In genomic region chr9:128438343-128439109, GRCh38 we compare ENCODE assay signal across 1 cellular context.
TF ChIP-seq lines count a peak whose summit lies in the region.

No MANE protein-coding gene starts in this region.

TF ChIP-seq in GM12878, 131 proteins besides CTCF, POLR2A, EP300 and RAD21 (continued from another document and continues in another):
- TF ChIP-seq REST (IDR thresholded peaks at IDR 0.05; ENCODE audit: low read depth, low read length) (no peak), IRF5 (IDR thresholded peaks at IDR 0.05; ENCODE audit: borderline replicate concordance) (no peak), PBX3 (IDR thresholded peaks at IDR 0.05; ENCODE audit: insufficient replicate concordance, low read depth, low read length) (no peak), SP1 (IDR thresholded peaks at IDR 0.05; ENCODE audit: low read depth, low read length) (no peak), ZNF384 (IDR thresholded peaks at IDR 0.05; ENCODE audit: borderline replicate concordance, low read depth, low read length) (no peak), SKIL (IDR thresholded peaks at IDR 0.05; ENCODE audit: low read depth, poor library complexity, severe bottlenecking) (no peak), RCOR1 (conservative IDR thresholded peaks at IDR 0.05; ENCODE audit: low read depth, low read length) (no peak), HCFC1 (IDR thresholded peaks at IDR 0.05; ENCODE audit: low read length) (no peak), CEBPZ (IDR thresholded peaks at IDR 0.05; ENCODE audit: low read depth, low read length) (no peak), FOXK2 (IDR thresholded peaks at IDR 0.05) (no peak), SPI1 (IDR thresholded peaks at IDR 0.05; ENCODE audit: borderline replicate concordance, insufficient read depth, low read depth, low read length) (peak; percentile 48; the same call in 1 of the 2 replicates), SUZ12 (IDR thresholded peaks at IDR 0.05; ENCODE audit: unreplicated experiment) (no peak), ZNF592 (IDR thresholded peaks at IDR 0.05) (no peak), ELK1 (IDR thresholded peaks at IDR 0.05; ENCODE audit: low read depth, low read length) (no peak), ZNF622 (IDR thresholded peaks at IDR 0.05) (no peak), IKZF1 (conservative IDR thresholded peaks at IDR 0.05) (peak; percentile 62), FOS (IDR thresholded peaks at IDR 0.05; ENCODE audit: borderline replicate concordance, extremely low read depth, insufficient read length) (no peak), NR2C2 (IDR thresholded peaks at IDR 0.05; ENCODE audit: borderline replicate concordance, control insufficient read depth, insufficient read length, low read depth) (no peak), LARP7 (IDR thresholded peaks at IDR 0.05) (peak; percentile 22; the same call in 1 of the 2 replicates), IKZF2 (IDR thresholded peaks at IDR 0.05) (no peak; a peak in 1 of 4 replicates), TCF7 (IDR thresholded peaks at IDR 0.05; ENCODE audit: borderline replicate concordance) (no peak), MXI1 (IDR thresholded peaks at IDR 0.05; ENCODE audit: low read depth, low read length) (no peak), ZSCAN29 (IDR thresholded peaks at IDR 0.05) (no peak), USF1 (IDR thresholded peaks at IDR 0.05; ENCODE audit: borderline replicate concordance, extremely low read length, insufficient read depth, low read depth, low read length) (no peak), RFX5 (IDR thresholded peaks at IDR 0.05; ENCODE audit: low read depth, low read length) (no peak), NR2C1 (IDR thresholded peaks at IDR 0.05) (no peak), MEF2A (IDR thresholded peaks at IDR 0.05; ENCODE audit: insufficient read depth, low read depth, low read length) (no peak), CBFB (IDR thresholded peaks at IDR 0.05; ENCODE audit: low read depth) (no peak), E4F1 (IDR thresholded peaks at IDR 0.05; ENCODE audit: borderline replicate concordance, partially characterized antibody) (no peak), IRF4 (IDR thresholded peaks at IDR 0.05; ENCODE audit: low read depth, low read length) (0 out of 2 replicates have a peak, but pooled peaks have one; percentile 14), YY1 (IDR thresholded peaks at IDR 0.05; ENCODE audit: low read depth, low read length) (peak; percentile 52; the same call in 1 of the 2 replicates), DPF2 (IDR thresholded peaks at IDR 0.05) (0 out of 2 replicates have a peak, but pooled peaks have one; percentile 13), SIN3A (IDR thresholded peaks at IDR 0.05; ENCODE audit: low read depth, low read length) (no peak), PAX5 (IDR thresholded peaks at IDR 0.05; ENCODE audit: borderline replicate concordance, low read depth, low read length) (no peak), POU2F2 (IDR thresholded peaks at IDR 0.05; ENCODE audit: borderline replicate concordance, low read depth, low read length) (no peak), RUNX3 (IDR thresholded peaks at IDR 0.05; ENCODE audit: low read length) (peak; percentile 29; the same call in 1 of the 2 replicates), SUPT20H (IDR thresholded peaks at IDR 0.05; ENCODE audit: borderline replicate concordance, control insufficient read depth, low read depth, low read length) (no peak)
